Comparison of ENCODE assay signal across 21 cellular contexts in genomic region chr16:47920709-47921108, GRCh38.
DNase-seq lines count a peak whose midpoint lies in the region; ATAC-seq and TF ChIP-seq lines count a peak whose summit lies in the region.
"Had no signal": no experiment of that assay in that cellular context is flagged by ENCODE, and none has a peak within 500 bp of the region (broad histone marks: within the 10 kb centered on the region; RNA-seq: fewer than 3 reads in every experiment).

No MANE protein-coding gene starts in this region.

- no peak overlapping the region for H3K27ac ChIP-seq in gastroesophageal sphincter
- H3K27ac ChIP-seq: BLaER1 had no signal

- in situ Hi-C loops in Caki2 (cut with HindIII; ENCODE audit: low pct_unique_long_range_greater_than_20kb, low sequenced_read_pairs): no loop called here

- H3K9me3 ChIP-seq in gastroesophageal sphincter: no peaks in the 10 kb centered on the region
- H3K9me3 ChIP-seq: BLaER1 had no signal

- no peaks in the 10 kb centered on the region for H3K36me3 ChIP-seq in gastroesophageal sphincter
- H3K36me3 ChIP-seq: BLaER1 had no signal

- no peaks in the 10 kb centered on the region for H3K4me1 ChIP-seq in gastroesophageal sphincter

- H3K4me3 ChIP-seq in LNCaP clone FGC (ENCODE audit: low read depth, low read length): no peak overlapping the region
- no peak overlapping the region for H3K4me3 ChIP-seq in gastroesophageal sphincter
- H3K4me3 ChIP-seq: BLaER1, K562 had no signal

- 0 to 16% methylated on average over 1 of the region's 1 CpG for WGBS in gastroesophageal sphincter (ENCODE audit: low coverage in 1 of 2), 2 donors

- DNase-seq in Caki2 (ENCODE audit: low read depth) (peak; percentile 3), LNCaP clone FGC (ENCODE audit: low read depth) (peak; percentile 38), kidney tubule cell (ENCODE audit: low spot score) (peak; percentile 41), retina (no peak), midbrain (lab: John Stamatoyannopoulos, UW) (no peak), UCSD-AML1 (lab: John Stamatoyannopoulos, UW; ENCODE audit: unreplicated experiment) (no peak)
- DNase-seq: ACHN; CD4-positive, alpha-beta memory T cell; EL; GF-D8; NCI-H1092; NCI-H1436; NCI-H187 treated with DMSO at 0.1 percent for 48 hours; NCI-H2107; NCI-H748 treated with DMSO at 0.1 percent for 48 hours; T-cell had no signal

- TF ChIP-seq POLR2A in gastroesophageal sphincter (IDR thresholded peaks at IDR 0.05): no peak

- no peak for TF ChIP-seq CTCF in LNCaP clone FGC (IDR thresholded peaks at IDR 0.05; ENCODE audit: control insufficient read depth, extremely low read depth, insufficient read depth)
- no peak for TF ChIP-seq CTCF in gastroesophageal sphincter (IDR thresholded peaks at IDR 0.05)

- peaks cover 4% of the 10 kb centered on the region for H3K27me3 ChIP-seq in gastroesophageal sphincter
- H3K27me3 ChIP-seq: BLaER1 had no signal

- TF ChIP-seq EP300 in gastroesophageal sphincter (IDR thresholded peaks at IDR 0.05): no peak

- no peak for ATAC-seq in gastroesophageal sphincter
- ATAC-seq: HCT116, K562, SK-N-SH treated with all-trans-retinoic acid at 6 μM for 48 hours, T-cell had no signal

Comparison
In these comparisons a context has a peak if more than half of its experiments do, and no peak if none do; other contexts are left out.
1. DNase-seq: peak in Caki2 (single experiment), LNCaP clone FGC (single experiment) and kidney tubule cell (single experiment); none in retina (single experiment), midbrain (single experiment) and UCSD-AML1 (single experiment).